Comparison of ENCODE assay signal across 7 cellular contexts in genomic region chr7:36291387-36292316, GRCh38.
DNase-seq lines count a peak whose midpoint lies in the region; ATAC-seq and TF ChIP-seq lines count a peak whose summit lies in the region.

No MANE protein-coding gene starts in this region.

- H3K4me3 Mint-ChIP-seq in naive thymus-derived CD4-positive, alpha-beta T cell, result peak overlapping the region; percentile 54 to 83 (median 73)
- peak overlapping the region; percentile 15 for H3K4me3 Mint-ChIP-seq in stimulated activated memory B cell treated with anti-CD40 and anti-IgM and Interleukin-4, amounts not matched to agents 10 μg/mL and 1 μg/mL and 100 μg/mL, for 72 hours

- peaks cover 30% of the 10 kb centered on the region for H3K4me1 ChIP-seq in OCI-LY7 (ENCODE audit: insufficient read depth, low read length, poor library complexity, severe bottlenecking)
- H3K4me1 ChIP-seq in esophagus muscularis mucosa, result peaks cover 13 to 52% (median 40%) of the 10 kb centered on the region in 4 donors
- peaks cover 26% of the 10 kb centered on the region in 2 donors for H3K4me1 ChIP-seq in naive thymus-derived CD4-positive, alpha-beta T cell (ENCODE audit: control insufficient read depth in 2 of 2, insufficient read depth in 2 of 2, low read length in 2 of 2)

- no peak for TF ChIP-seq EP300 in esophagus muscularis mucosa (IDR thresholded peaks at IDR 0.05)

- H3K36me3 ChIP-seq in OCI-LY7 (ENCODE audit: insufficient read depth, low read length), result no peaks in the 10 kb centered on the region
- H3K36me3 ChIP-seq in esophagus muscularis mucosa, result peaks cover 0 to 15% (median 6%) of the 10 kb centered on the region in 4 donors
- H3K36me3 ChIP-seq in naive thymus-derived CD4-positive, alpha-beta T cell (ENCODE audit: control insufficient read depth in 2 of 3, insufficient read depth in 3 of 3, low read length in 3 of 3), result no peaks in the 10 kb centered on the region

- no peak for TF ChIP-seq POLR2A in esophagus muscularis mucosa (IDR thresholded peaks at IDR 0.05; ENCODE audit: low read depth)

- peak; percentile 92 for DNase-seq in HuH-7 (ENCODE audit: low spot score)
- peak; percentile 77 for DNase-seq in OCI-LY7 (ENCODE audit: low spot score)
- peak; percentile 77 for DNase-seq in activated T-cell treated with anti-CD3 and anti-CD28 coated beads, Interleukin-2, amount 50 U/mL, for 1 hour
- DNase-seq in esophagus muscularis mucosa (ENCODE audit: extremely low spot score), result peak; percentile 96
- peak; percentile 37 to 78 (median 68) for DNase-seq in naive thymus-derived CD4-positive, alpha-beta T cell

- no peak overlapping the region for H3K4me3 ChIP-seq in GM12875 (ENCODE audit: low read depth, low read length)
- H3K4me3 ChIP-seq in OCI-LY7 (ENCODE audit: low read depth, low read length, poor library complexity, severe bottlenecking), result peak overlapping the region; percentile 35
- H3K4me3 ChIP-seq in esophagus muscularis mucosa, result peak overlapping the region; percentile 40 to 57 (median 43)
- H3K4me3 ChIP-seq in naive thymus-derived CD4-positive, alpha-beta T cell (ENCODE audit: low read length), result peak overlapping the region; percentile 38

- H3K79me2 ChIP-seq in OCI-LY7 (ENCODE audit: insufficient read depth, low read depth, low read length), result no peaks in the 10 kb centered on the region

- peak; percentile 76 for ATAC-seq in naive thymus-derived CD4-positive, alpha-beta T cell
- peak; percentile 52 for ATAC-seq in stimulated activated memory B cell treated with anti-CD40 and anti-IgM and Interleukin-4, amounts not matched to agents 10 μg/mL and 1 μg/mL and 100 μg/mL, for 72 hours

- CTCF ChIA-PET in OCI-LY7 (lab: Charles Lee; ENCODE audit: unreplicated experiment), result interaction anchor here (0.6 to 1.0 kb wide), 3 partner anchors 9 to 490 kb away, joined by 3 read pairs; no protein-coding TSS in a partner anchor
- CTCF ChIA-PET in naive thymus-derived CD4-positive, alpha-beta T cell (lab: Charles Lee), result interaction anchor here (0.7 to 9.6 kb wide), 13 partner anchors 9 to 374 kb away, joined by 3 to 139 read pairs (median 5); no protein-coding TSS in a partner anchor

- peak overlapping the region; percentile 56 for H3K4me2 ChIP-seq in OCI-LY7 (ENCODE audit: low read length)

- H3K27ac ChIP-seq in OCI-LY7 (ENCODE audit: low read depth, low read length, poor library complexity, severe bottlenecking), result no peak overlapping the region
- peak overlapping the region; percentile 80 to 93 (median 88) for H3K27ac ChIP-seq in esophagus muscularis mucosa (replicated peaks in 1 of 4)
- no peak overlapping the region for H3K27ac ChIP-seq in naive thymus-derived CD4-positive, alpha-beta T cell (ENCODE audit: low read depth, low read length)

- no peaks in the 10 kb centered on the region for H3K9me3 ChIP-seq in OCI-LY7 (ENCODE audit: low read length)
- H3K9me3 ChIP-seq in esophagus muscularis mucosa, result no peaks in the 10 kb centered on the region
- H3K9me3 ChIP-seq in naive thymus-derived CD4-positive, alpha-beta T cell (ENCODE audit: control insufficient read depth in 2 of 3, low read length in 3 of 3), result no peaks in the 10 kb centered on the region

- H2AFZ ChIP-seq in OCI-LY7 (ENCODE audit: low read length), result peak overlapping the region; percentile 86

- H3K4me1 Mint-ChIP-seq in naive thymus-derived CD4-positive, alpha-beta T cell, result peaks cover 29 to 47% (median 40%) of the 10 kb centered on the region in 7 donors
- peaks cover 44% of the 10 kb centered on the region for H3K4me1 Mint-ChIP-seq in stimulated activated memory B cell treated with anti-CD40 and anti-IgM and Interleukin-4, amounts not matched to agents 10 μg/mL and 1 μg/mL and 100 μg/mL, for 72 hours

- intact Hi-C loops in OCI-LY7 (cut with micrococcal nuclease; ENCODE audit: unreplicated experiment), result loop anchor here (1.0 to 2.0 kb wide), 6 partner anchors 28 to 375 kb away; no protein-coding TSS in a partner anchor
- intact Hi-C loops in esophagus muscularis mucosa (cut with DNase I), result loop anchor here (1.0 to 5.0 kb wide), 5 partner anchors 27 to 306 kb away; no protein-coding TSS in a partner anchor
- intact Hi-C loops in naive thymus-derived CD4-positive, alpha-beta T cell (cut with micrococcal nuclease), result loop anchor here (1.0 to 2.0 kb wide), 5 partner anchors 27 to 374 kb away; no protein-coding TSS in a partner anchor

- peak overlapping the region in 8 of 9 donors; percentile 3 to 83 (median 50) for H3K27ac Mint-ChIP-seq in naive thymus-derived CD4-positive, alpha-beta T cell
- H3K27ac Mint-ChIP-seq in stimulated activated memory B cell treated with anti-CD40 and anti-IgM and Interleukin-4, amounts not matched to agents 10 μg/mL and 1 μg/mL and 100 μg/mL, for 72 hours, result no peak overlapping the region

- H3K27me3 ChIP-seq in esophagus muscularis mucosa, result no peaks in the 10 kb centered on the region
- H3K27me3 ChIP-seq in naive thymus-derived CD4-positive, alpha-beta T cell (ENCODE audit: control insufficient read depth in 2 of 2, insufficient read depth in 2 of 2, low read length in 2 of 2), result no peaks in the 10 kb centered on the region

- peaks cover 0 to 5% (median 0%) of the 10 kb centered on the region in 5 donors for H3K36me3 Mint-ChIP-seq in naive thymus-derived CD4-positive, alpha-beta T cell
- no peaks in the 10 kb centered on the region for H3K36me3 Mint-ChIP-seq in stimulated activated memory B cell treated with anti-CD40 and anti-IgM and Interleukin-4, amounts not matched to agents 10 μg/mL and 1 μg/mL and 100 μg/mL, for 72 hours

- H3K27me3 Mint-ChIP-seq in naive thymus-derived CD4-positive, alpha-beta T cell, result no peaks in the 10 kb centered on the region
- H3K27me3 Mint-ChIP-seq in stimulated activated memory B cell treated with anti-CD40 and anti-IgM and Interleukin-4, amounts not matched to agents 10 μg/mL and 1 μg/mL and 100 μg/mL, for 72 hours, result peaks cover 11% of the 10 kb centered on the region

- no peaks in the 10 kb centered on the region for H4K20me1 ChIP-seq in OCI-LY7 (ENCODE audit: insufficient read depth, low read length)

- no peaks in the 10 kb centered on the region for H3K9me3 Mint-ChIP-seq in naive thymus-derived CD4-positive, alpha-beta T cell
- H3K9me3 Mint-ChIP-seq in stimulated activated memory B cell treated with anti-CD40 and anti-IgM and Interleukin-4, amounts not matched to agents 10 μg/mL and 1 μg/mL and 100 μg/mL, for 72 hours, result no peaks in the 10 kb centered on the region

- POLR2A ChIA-PET in OCI-LY7 (lab: Charles Lee), result interaction anchor here (0.5 to 0.7 kb wide), 2 partner anchors 93 to 361 kb away, joined by 3 read pairs; no protein-coding TSS in a partner anchor
- POLR2A ChIA-PET in naive thymus-derived CD4-positive, alpha-beta T cell (lab: Charles Lee), result interaction anchor here (0.6 to 1.5 kb wide), 2 partner anchors 307 to 490 kb away, joined by 3 to 4 read pairs; no protein-coding TSS in a partner anchor

- BruUV-seq in OCI-LY7 (replicated peaks; lab: Mats Ljungman, UMichigan), result no TSS peak

- 19% methylated on average over 16 of the region's 18 CpGs for WGBS in esophagus muscularis mucosa

- no peaks in the 10 kb centered on the region for H3K9me2 ChIP-seq in OCI-LY7 (ENCODE audit: insufficient read depth, low read length)

- TF ChIP-seq CTCF in GM12875 (IDR thresholded peaks at IDR 0.05; ENCODE audit: borderline replicate concordance, insufficient read depth, low read depth, low read length) (peak; percentile 87), OCI-LY7 (conservative IDR thresholded peaks at IDR 0.05; ENCODE audit: low read length) (peak; percentile 96), esophagus muscularis mucosa (IDR thresholded peaks at IDR 0.05) (peak; percentile 94 to 97 (median 97))

Comparison
In these comparisons a context has a peak if more than half of its experiments do, and no peak if none do; other contexts are left out.
1. H3K27ac ChIP-seq: peak in esophagus muscularis mucosa (4 of 4); none in OCI-LY7 (single experiment) and naive thymus-derived CD4-positive, alpha-beta T cell (single experiment).
2. Peak in every context shown above with its lines, with median percentiles within 50 percentile points of each other: CTCF ChIP-seq and DNase-seq.